ENCODE assay signal across 28 cellular contexts in the genomic region with DNA sequence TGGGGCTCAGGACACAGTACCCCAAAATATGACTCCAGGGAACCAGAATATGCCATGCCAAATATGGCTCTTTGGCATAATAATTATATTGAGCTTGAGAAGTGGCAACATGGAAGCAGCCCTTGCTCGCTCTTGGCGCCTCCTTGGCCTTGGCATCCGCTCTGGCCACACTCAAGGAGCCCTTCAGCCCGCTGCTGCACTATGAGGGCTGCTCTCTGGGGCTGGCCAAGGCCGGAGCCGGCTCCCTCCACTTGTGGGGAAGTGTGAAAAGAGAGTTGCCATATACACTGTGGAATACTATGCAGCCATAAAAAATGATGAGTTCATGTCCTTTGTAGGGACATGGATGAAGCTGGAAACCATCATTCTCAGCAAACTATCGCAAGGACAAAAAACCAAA.
"Had no signal": no experiment of that assay in that cellular context is flagged by ENCODE, and none has a peak within 500 bp of the region (broad histone marks: within the 10 kb centered on the region; RNA-seq: fewer than 3 reads in every experiment).

No MANE protein-coding gene starts in this region.

- H3K4me1 Mint-ChIP-seq: stimulated activated effector memory CD8-positive, alpha-beta T cell treated with anti-CD3 and anti-CD28 coated beads, Interleukin-12 subunit alpha, Interleukin-12 subunit beta, amount 100 ng/mL, for 72 hours; stimulated activated memory B cell treated with anti-CD40 and anti-IgM and Interleukin-4, amounts not matched to agents 10 μg/mL and 1 μg/mL and 100 μg/mL, for 72 hours; stimulated activated naive B cell treated with anti-CD40 and anti-IgM and Interleukin-4, amounts not matched to agents 10 μg/mL and 1 μg/mL and 100 μg/mL, for 72 hours; stimulated activated naive CD8-positive, alpha-beta T cell treated with anti-CD3 and anti-CD28 coated beads, Interleukin-15, amount 100 ng/mL, for 72 hours had no signal

- ATAC-seq: stimulated activated effector memory CD8-positive, alpha-beta T cell treated with anti-CD3 and anti-CD28 coated beads, Interleukin-12 subunit alpha, Interleukin-12 subunit beta, amount 100 ng/mL, for 72 hours; stimulated activated memory B cell treated with anti-CD40 and anti-IgM and Interleukin-4, amounts not matched to agents 10 μg/mL and 1 μg/mL and 100 μg/mL, for 72 hours; stimulated activated naive B cell treated with anti-CD40 and anti-IgM and Interleukin-4, amounts not matched to agents 10 μg/mL and 1 μg/mL and 100 μg/mL, for 72 hours; stimulated activated naive CD8-positive, alpha-beta T cell treated with anti-CD3 and anti-CD28 coated beads, Interleukin-15, amount 100 ng/mL, for 72 hours; stimulated activated naive CD8-positive, alpha-beta T cell treated with anti-CD3 and anti-CD28 coated beads, Interleukin-15, Interleukin-2, amounts not matched to agents 100 U/mL and 50 U/mL, for 24 hours; upper lobe of right lung had no signal

- H3K27ac Mint-ChIP-seq: stimulated activated effector memory CD8-positive, alpha-beta T cell treated with anti-CD3 and anti-CD28 coated beads, Interleukin-12 subunit alpha, Interleukin-12 subunit beta, amount 100 ng/mL, for 72 hours; stimulated activated memory B cell treated with anti-CD40 and anti-IgM and Interleukin-4, amounts not matched to agents 10 μg/mL and 1 μg/mL and 100 μg/mL, for 72 hours; stimulated activated naive B cell treated with anti-CD40 and anti-IgM and Interleukin-4, amounts not matched to agents 10 μg/mL and 1 μg/mL and 100 μg/mL, for 72 hours; stimulated activated naive CD8-positive, alpha-beta T cell treated with anti-CD3 and anti-CD28 coated beads, Interleukin-15, amount 100 ng/mL, for 72 hours; stimulated activated naive CD8-positive, alpha-beta T cell treated with anti-CD3 and anti-CD28 coated beads, Interleukin-15, Interleukin-2, amounts not matched to agents 100 ng/mL and 50 ng/mL, for 24 hours; type B pancreatic cell had no signal

- H3K36me3 Mint-ChIP-seq: stimulated activated effector memory CD8-positive, alpha-beta T cell treated with anti-CD3 and anti-CD28 coated beads, Interleukin-12 subunit alpha, Interleukin-12 subunit beta, amount 100 ng/mL, for 72 hours; stimulated activated memory B cell treated with anti-CD40 and anti-IgM and Interleukin-4, amounts not matched to agents 10 μg/mL and 1 μg/mL and 100 μg/mL, for 72 hours; type B pancreatic cell had no signal

- H3K36me3 ChIP-seq: stomach, suprapubic skin, thoracic aorta, thyroid gland, tibial artery, tibial nerve, transverse colon, upper lobe of left lung, upper lobe of right lung, uterus, vagina had no signal

- H3K4me3 Mint-ChIP-seq: stimulated activated effector memory CD8-positive, alpha-beta T cell treated with anti-CD3 and anti-CD28 coated beads, Interleukin-12 subunit alpha, Interleukin-12 subunit beta, amount 100 ng/mL, for 72 hours; stimulated activated memory B cell treated with anti-CD40 and anti-IgM and Interleukin-4, amounts not matched to agents 10 μg/mL and 1 μg/mL and 100 μg/mL, for 72 hours; stimulated activated naive B cell treated with anti-CD40 and anti-IgM and Interleukin-4, amounts not matched to agents 10 μg/mL and 1 μg/mL and 100 μg/mL, for 72 hours; stimulated activated naive CD8-positive, alpha-beta T cell treated with anti-CD3 and anti-CD28 coated beads, Interleukin-15, amount 100 ng/mL, for 72 hours; stimulated activated naive CD8-positive, alpha-beta T cell treated with anti-CD3 and anti-CD28 coated beads, Interleukin-15, Interleukin-2, amounts not matched to agents 100 ng/mL and 50 ng/mL, for 24 hours; type B pancreatic cell had no signal

- H3K27ac ChIP-seq: stomach, suprapubic skin, testis, thoracic aorta, thyroid gland, tibial artery, tibial nerve, transverse colon, upper lobe of left lung, upper lobe of right lung, uterus, vagina had no signal

- H3K4me1 ChIP-seq: stomach, suprapubic skin, testis, thyroid gland, tibial artery, tibial nerve, transverse colon, upper lobe of left lung, upper lobe of right lung, uterus, vagina had no signal

- H3K4me3 ChIP-seq: stomach, suprapubic skin, thoracic aorta, thyroid gland, tibial artery, tibial nerve, transverse colon, upper lobe of left lung, upper lobe of right lung, uterus, vagina had no signal

- H3K27me3 ChIP-seq: stomach, suprapubic skin, testis, thyroid gland, tibial artery, tibial nerve, transverse colon, upper lobe of left lung, upper lobe of right lung, uterus, vagina had no signal

- H3K27me3 Mint-ChIP-seq: stimulated activated naive CD8-positive, alpha-beta T cell treated with anti-CD3 and anti-CD28 coated beads, Interleukin-15, amount 100 ng/mL, for 72 hours; stimulated activated naive CD8-positive, alpha-beta T cell treated with anti-CD3 and anti-CD28 coated beads, Interleukin-15, Interleukin-2, amounts not matched to agents 100 ng/mL and 50 ng/mL, for 24 hours; type B pancreatic cell had no signal

- DNase-seq: stimulated activated CD4-positive, alpha-beta T cell treated with anti-CD3 and anti-CD28 coated beads, Interleukin-2, amount 100 ng/mL, for 48 hours; stimulated activated CD4-positive, alpha-beta T cell treated with anti-CD3 and anti-CD28 coated beads, Interleukin-4, amount 100 ng/mL, for 1 hour; stimulated activated CD4-positive, alpha-beta T cell treated with anti-CD3 and anti-CD28 coated beads, Interleukin-4, amount 100 ng/mL, for 24 hours; stimulated activated CD4-positive, alpha-beta T cell treated with anti-CD3 and anti-CD28 coated beads, Interleukin-4, amount 100 ng/mL, for 4 hours; stimulated activated CD8-positive, alpha-beta memory T cell treated with anti-CD3 and anti-CD28 coated beads, Interleukin-4, amount 100 ng/mL, for 48 hours; stimulated activated naive B cell treated with anti-CD40 and anti-IgM and Interleukin-4, amounts not matched to agents 10 μg/mL and 1 μg/mL and 100 μg/mL, for 72 hours; stimulated activated naive CD4-positive, alpha-beta T cell; stimulated activated naive CD4-positive, alpha-beta T cell treated with Interleukin-2 at 50 U/mL for 16 hours; stimulated activated naive CD8-positive, alpha-beta T cell treated with anti-CD3 and anti-CD28 coated beads, Interleukin-15, amount 100 ng/mL, for 72 hours; stimulated activated naive CD8-positive, alpha-beta T cell treated with anti-CD3 and anti-CD28 coated beads, Interleukin-15, Interleukin-2, amounts not matched to agents 100 U/mL and 50 U/mL, for 24 hours; stomach; substantia nigra; testis; thyroid gland; tibial artery; transverse colon; trophoblast cell; upper lobe of right lung; uterus had no signal

- H3K9me3 ChIP-seq: suprapubic skin, testis, thyroid gland, tibial artery, transverse colon, upper lobe of left lung, upper lobe of right lung, uterus, vagina had no signal
